Comparison of ENCODE assay signal across 1 cellular context in the genomic region with DNA sequence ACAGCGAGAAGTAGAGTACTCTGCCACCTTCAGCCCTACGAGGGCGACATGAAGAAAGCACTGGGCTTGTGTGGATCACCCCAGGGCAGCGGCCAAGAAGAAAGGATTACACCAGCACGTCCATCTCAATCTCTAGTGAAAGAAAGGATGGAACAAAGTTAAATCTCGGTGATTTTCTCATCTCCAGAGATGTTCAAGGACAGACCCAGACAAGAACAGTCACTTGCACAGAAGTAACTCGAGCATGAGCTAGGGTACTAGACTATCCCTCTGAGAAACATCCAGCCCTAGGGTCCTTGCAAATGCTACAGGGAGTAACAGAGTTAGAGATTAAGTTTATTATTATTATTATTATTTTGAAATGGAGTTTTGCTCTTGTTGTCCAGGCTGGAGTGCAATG.
TF ChIP-seq lines count a peak whose summit lies in the region.

No MANE protein-coding gene starts in this region.

TF ChIP-seq in HCT116, 20 proteins besides CTCF, POLR2A, EP300 and RAD21 (continued from another document):
- TF ChIP-seq, protein P1, sequence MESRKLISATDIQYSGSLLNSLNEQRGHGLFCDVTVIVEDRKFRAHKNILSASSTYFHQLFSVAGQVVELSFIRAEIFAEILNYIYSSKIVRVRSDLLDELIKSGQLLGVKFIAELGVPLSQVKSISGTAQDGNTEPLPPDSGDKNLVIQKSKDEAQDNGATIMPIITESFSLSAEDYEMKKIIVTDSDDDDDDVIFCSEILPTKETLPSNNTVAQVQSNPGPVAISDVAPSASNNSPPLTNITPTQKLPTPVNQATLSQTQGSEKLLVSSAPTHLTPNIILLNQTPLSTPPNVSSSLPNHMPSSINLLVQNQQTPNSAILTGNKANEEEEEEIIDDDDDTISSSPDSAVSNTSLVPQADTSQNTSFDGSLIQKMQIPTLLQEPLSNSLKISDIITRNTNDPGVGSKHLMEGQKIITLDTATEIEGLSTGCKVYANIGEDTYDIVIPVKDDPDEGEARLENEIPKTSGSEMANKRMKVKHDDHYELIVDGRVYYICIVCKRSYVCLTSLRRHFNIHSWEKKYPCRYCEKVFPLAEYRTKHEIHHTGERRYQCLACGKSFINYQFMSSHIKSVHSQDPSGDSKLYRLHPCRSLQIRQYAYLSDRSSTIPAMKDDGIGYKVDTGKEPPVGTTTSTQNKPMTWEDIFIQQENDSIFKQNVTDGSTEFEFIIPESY (IDR thresholded peaks at IDR 0.05; ENCODE audit: extremely low read depth, insufficient replicate concordance, low read length): no peak
- TF ChIP-seq EZH2phosphoT487 (IDR thresholded peaks at IDR 0.05; ENCODE audit: borderline replicate concordance): no peak
